13 cellular contexts compared by ENCODE assay signal in genomic region chr11:96486890-96487633, GRCh38.
DNase-seq lines count a peak whose midpoint lies in the region; ATAC-seq, FAIRE-seq and TF ChIP-seq lines count a peak whose summit lies in the region.
"Had no signal": no experiment of that assay in that cellular context is flagged by ENCODE, and none has a peak within 500 bp of the region (broad histone marks: within the 10 kb centered on the region; RNA-seq: fewer than 3 reads in every experiment).

No MANE protein-coding gene starts in this region.

- no peak for TF ChIP-seq RAD21 in H1 (IDR thresholded peaks at IDR 0.05 in 1 of 2, conservative IDR thresholded peaks at IDR 0.05 in 1 of 2; ENCODE audit: low read depth in 2 of 2, low read length in 2 of 2)
- no peak for TF ChIP-seq RAD21 in SK-N-SH (IDR thresholded peaks at IDR 0.05; ENCODE audit: low read length)

- H3K23ac ChIP-seq in H1 (ENCODE audit: insufficient read length): no peak overlapping the region

- H2BK5ac ChIP-seq in H1 (ENCODE audit: low read depth, low read length): no peak overlapping the region; the same call in 1 of the 2 replicates

- no peak overlapping the region for H3K56ac ChIP-seq in H1 (replicated peaks; ENCODE audit: insufficient read length, low read depth, low read length)

- no peaks in the 10 kb centered on the region for H3K4me1 Mint-ChIP-seq in natural killer cell
- H3K4me1 Mint-ChIP-seq: stimulated activated naive B cell treated with anti-CD40 and anti-IgM and Interleukin-4, amounts not matched to agents 10 μg/mL and 1 μg/mL and 100 μg/mL, for 72 hours had no signal

- no peak overlapping the region for H2AK5ac ChIP-seq in H1 (ENCODE audit: low read depth, low read length)

- H3K36me3 ChIP-seq in H1 (ENCODE audit: control insufficient read depth in 2 of 4, insufficient read depth in 4 of 4, low read length in 3 of 4) (no peaks in the 10 kb centered on the region), neuron (ENCODE audit: insufficient read depth, low read length) (no peaks in the 10 kb centered on the region), SK-N-SH (replicated peaks in 1 of 2; ENCODE audit: control insufficient read depth in 1 of 2, insufficient read depth in 2 of 2, low read length in 1 of 2) (no peaks in the 10 kb centered on the region)
- H3K36me3 ChIP-seq: spleen had no signal

- no peak overlapping the region for H2BK15ac ChIP-seq in H1 (ENCODE audit: low read length)

- WGBS in H1 (ENCODE audit: extremely low coverage in 1 of 2, insufficient coverage in 1 of 2, insufficient read length in 1 of 2, insufficient replicate concordance in 2 of 2, low coverage in 1 of 2, low lambda C conversion rate in 2 of 2, missing lambda C conversion rate in 1 of 2), 2 experiments: 80% methylated on average over 12 of the region's 13 CpGs; no CpG with 5 or more reads in 1 of the 2 experiments
- 27% methylated on average over 12 of the region's 13 CpGs for WGBS in SK-N-SH (ENCODE audit: low lambda C conversion rate)

- no peak overlapping the region for H3K4me3 Mint-ChIP-seq in natural killer cell
- H3K4me3 Mint-ChIP-seq: activated naive CD4-positive, alpha-beta T cell treated with anti-CD3 and anti-CD28 coated beads for 36 hours; stimulated activated naive B cell treated with anti-CD40 and anti-IgM and Interleukin-4, amounts not matched to agents 10 μg/mL and 1 μg/mL and 100 μg/mL, for 72 hours had no signal

- no peaks in the 10 kb centered on the region for H3K36me3 Mint-ChIP-seq in natural killer cell
- H3K36me3 Mint-ChIP-seq: stimulated activated naive B cell treated with anti-CD40 and anti-IgM and Interleukin-4, amounts not matched to agents 10 μg/mL and 1 μg/mL and 100 μg/mL, for 72 hours had no signal

- POLR2A ChIA-PET in H1 (lab: Charles Lee; ENCODE audit: partially characterized antibody): no interaction called here
- POLR2A ChIA-PET in SK-N-SH (lab: Yijun Ruan, JAX): no interaction called here

- TF ChIP-seq EP300 in H1 (IDR thresholded peaks at IDR 0.05; ENCODE audit: borderline replicate concordance in 1 of 2, low read depth in 2 of 2, low read length in 2 of 2) (no peak), SK-N-SH (IDR thresholded peaks at IDR 0.05; ENCODE audit: borderline replicate concordance in 1 of 2, low read depth in 1 of 2, low read length in 1 of 2) (no peak)

- H3K23me2 ChIP-seq in H1 (ENCODE audit: low read depth, low read length): no peaks in the 10 kb centered on the region

- H3K9ac ChIP-seq in H1 (replicated peaks in 1 of 4; ENCODE audit: extremely low read depth in 1 of 4, low read depth in 3 of 4, low read length in 3 of 4) (no peak overlapping the region), SK-N-SH (no peak overlapping the region)

- H4K5ac ChIP-seq in H1 (ENCODE audit: insufficient read length, low read depth, low read length): no peak overlapping the region

- no peak overlapping the region for H3K4ac ChIP-seq in H1 (replicated peaks; ENCODE audit: insufficient read length, low read depth, low read length)

- H2AFZ ChIP-seq in H1 (ENCODE audit: low read length) (peak overlapping the region; percentile 88), neuron (ENCODE audit: low read depth, low read length) (peak overlapping the region; percentile 19), SK-N-SH (ENCODE audit: low read depth) (no peak overlapping the region)

- H3K27ac ChIP-seq in H1 (ENCODE audit: low read depth, low read length) (no peak overlapping the region), SK-N-SH (ENCODE audit: low read depth in 2 of 2, low read length in 1 of 2) (no peak overlapping the region)

- H2BK20ac ChIP-seq in H1 (ENCODE audit: low read length): no peak overlapping the region

- H4K91ac ChIP-seq in H1 (replicated peaks; ENCODE audit: insufficient read length, low read length): no peak overlapping the region

- H3K4me3 ChIP-seq in H1 (ENCODE audit: extremely low read depth in 1 of 4, insufficient read depth in 2 of 4, low read depth in 3 of 4, low read length in 4 of 4) (no peak overlapping the region), neuron (ENCODE audit: low read length) (no peak overlapping the region), SK-N-SH (ENCODE audit: low read depth in 2 of 2, low read length in 1 of 2) (no peak overlapping the region)
- H3K4me3 ChIP-seq: spleen had no signal

- H3K27me3 Mint-ChIP-seq in natural killer cell (ENCODE audit: low read depth in 2 of 2): peaks cover 3 to 9% of the 10 kb centered on the region in 2 donors

- no peak overlapping the region for H3K27ac Mint-ChIP-seq in natural killer cell
- H3K27ac Mint-ChIP-seq: activated naive CD4-positive, alpha-beta T cell treated with anti-CD3 and anti-CD28 coated beads for 36 hours; stimulated activated naive B cell treated with anti-CD40 and anti-IgM and Interleukin-4, amounts not matched to agents 10 μg/mL and 1 μg/mL and 100 μg/mL, for 72 hours had no signal

- peak; percentile 69 for DNase-seq in ELR (ENCODE audit: low read depth)
- DNase-seq in NCI-H526 (lab: John Stamatoyannopoulos, UW): peak; percentile 71 to 83
- DNase-seq in H1 (ENCODE audit: low read depth in 1 of 2, low spot score in 2 of 2): no peak
- DNase-seq in natural killer cell: no peak
- no peak for DNase-seq in NCI-H510A (lab: John Stamatoyannopoulos, UW)
- no peak for DNase-seq in SK-N-SH
- no peak for DNase-seq in dermis blood vessel endothelial cell
- DNase-seq: activated naive CD4-positive, alpha-beta T cell treated with anti-CD3 and anti-CD28 coated beads for 36 hours; MV-4-11; spleen; stimulated activated naive B cell treated with anti-CD40 and anti-IgM and Interleukin-4, amounts not matched to agents 10 μg/mL and 1 μg/mL and 100 μg/mL, for 72 hours had no signal

- H3K9me3 ChIP-seq in H1 (ENCODE audit: insufficient read depth in 2 of 2, low read depth in 1 of 2, low read length in 1 of 2) (no peaks in the 10 kb centered on the region), neuron (ENCODE audit: low read length) (no peaks in the 10 kb centered on the region), SK-N-SH (no peaks in the 10 kb centered on the region)

- H2BK120ac ChIP-seq in H1 (replicated peaks; ENCODE audit: low read depth, low read length): no peak overlapping the region

- peak overlapping the region; percentile 65 for H4K8ac ChIP-seq in H1 (ENCODE audit: extremely low read depth, insufficient read depth, low read length)

- no peaks in the 10 kb centered on the region for H4K20me1 ChIP-seq in H1 (replicated peaks in 1 of 2; ENCODE audit: control insufficient read depth in 1 of 2, insufficient read depth in 2 of 2, low read length in 2 of 2)
- no peaks in the 10 kb centered on the region for H4K20me1 ChIP-seq in SK-N-SH (ENCODE audit: insufficient read depth)

- H2BK12ac ChIP-seq in H1 (ENCODE audit: low read depth, low read length): no peak overlapping the region

- no peak for TF ChIP-seq POLR2A in H1 (IDR thresholded peaks at IDR 0.05; ENCODE audit: control extremely low read depth in 1 of 2, low read depth in 2 of 2, low read length in 2 of 2)

- intact Hi-C loops in natural killer cell (cut with micrococcal nuclease): no loop called here

- CTCF ChIA-PET in H1 (lab: Charles Lee; ENCODE audit: partially characterized antibody): interaction anchor here (1.0 to 2.5 kb wide), 2 partner anchors 22 to 308 kb away, joined by 3 to 7 read pairs; no protein-coding TSS in a partner anchor
- CTCF ChIA-PET in SK-N-SH (lab: Yijun Ruan, JAX): interaction anchor here (0.9 kb wide), 1 partner anchor 23 kb away, joined by 5 read pairs; no protein-coding TSS in a partner anchor

- H3K79me2 ChIP-seq in H1 (ENCODE audit: control insufficient read depth in 1 of 2, insufficient read depth in 2 of 2, low read length in 2 of 2) (no peaks in the 10 kb centered on the region), SK-N-SH (ENCODE audit: insufficient read depth) (no peaks in the 10 kb centered on the region)

- H3K4me1 ChIP-seq in H1 (replicated peaks in 1 of 4; ENCODE audit: control insufficient read depth in 3 of 4, insufficient read depth in 4 of 4, low read length in 3 of 4) (no peaks in the 10 kb centered on the region), neuron (ENCODE audit: insufficient read depth, low read length) (no peaks in the 10 kb centered on the region), SK-N-SH (ENCODE audit: control insufficient read depth in 1 of 2, insufficient read depth in 2 of 2, low read depth in 1 of 2, low read length in 1 of 2) (no peaks in the 10 kb centered on the region; a peak in 1 of 4 replicates)

- H3K79me1 ChIP-seq in H1 (ENCODE audit: low read depth, low read length): no peaks in the 10 kb centered on the region

- FAIRE-seq in H1 (lab: Jason Lieb, UNC): no peak
- FAIRE-seq: endothelial cell of umbilical vein had no signal

- peaks cover 0 to 5% of the 10 kb centered on the region in 2 donors for H3K9me3 Mint-ChIP-seq in natural killer cell
- H3K9me3 Mint-ChIP-seq: activated naive CD4-positive, alpha-beta T cell treated with anti-CD3 and anti-CD28 coated beads for 36 hours; stimulated activated naive B cell treated with anti-CD40 and anti-IgM and Interleukin-4, amounts not matched to agents 10 μg/mL and 1 μg/mL and 100 μg/mL, for 72 hours had no signal

- H3K4me2 ChIP-seq in H1 (ENCODE audit: insufficient read depth in 1 of 2, low read depth in 2 of 2, low read length in 2 of 2) (no peak overlapping the region; a peak in 1 of 4 replicates), SK-N-SH (no peak overlapping the region; the same call in 1 of the 2 replicates)

- no peak overlapping the region for H3K18ac ChIP-seq in H1 (ENCODE audit: extremely low read depth, low read length)

- ATAC-seq in natural killer cell: no peak
- ATAC-seq: stimulated activated naive B cell treated with anti-CD40 and anti-IgM and Interleukin-4, amounts not matched to agents 10 μg/mL and 1 μg/mL and 100 μg/mL, for 72 hours had no signal

- TF ChIP-seq CTCF in H1 (IDR thresholded peaks at IDR 0.05; ENCODE audit: control extremely low read depth in 1 of 3, insufficient read depth in 1 of 3, low read depth in 1 of 3, low read length in 3 of 3) (no peak), natural killer cell (IDR thresholded peaks at IDR 0.05) (no peak), SK-N-SH (IDR thresholded peaks at IDR 0.05) (no peak)

- no peak overlapping the region for H3K14ac ChIP-seq in H1 (ENCODE audit: insufficient read length)

- H3F3A ChIP-seq in SK-N-SH (replicated peaks; ENCODE audit: insufficient read depth): no peaks in the 10 kb centered on the region

- H3K9me2 ChIP-seq in SK-N-SH: no peaks in the 10 kb centered on the region

- H3K27me3 ChIP-seq in H1 (replicated peaks in 1 of 4; ENCODE audit: control insufficient read depth in 3 of 4, extremely low read depth in 1 of 4, insufficient read depth in 3 of 4, low read length in 3 of 4) (no peaks in the 10 kb centered on the region), neuron (ENCODE audit: insufficient read depth, low read length) (no peaks in the 10 kb centered on the region), SK-N-SH (ENCODE audit: insufficient read depth) (no peaks in the 10 kb centered on the region)

TF ChIP-seq in H1, 55 proteins besides CTCF, POLR2A, EP300 and RAD21 (continues in another document):
- TF ChIP-seq ASH2L (IDR thresholded peaks at IDR 0.05; ENCODE audit: low read length) (no peak), EGR1 (IDR thresholded peaks at IDR 0.05; ENCODE audit: borderline replicate concordance, low read depth, low read length) (no peak)

TF ChIP-seq in SK-N-SH, 30 proteins besides CTCF, POLR2A, EP300 and RAD21 (continues in another document):
- TF ChIP-seq POLR2AphosphoS5 (IDR thresholded peaks at IDR 0.05; ENCODE audit: low read depth, low read length) (no peak), RCOR1 (IDR thresholded peaks at IDR 0.05; ENCODE audit: low read length) (no peak)

Comparison
In these comparisons a context has a peak if more than half of its experiments do, and no peak if none do; other contexts are left out.
1. DNase-seq: peak in ELR (single experiment) and NCI-H526 (2 of 2); none in H1 (0 of 2), natural killer cell (single experiment), NCI-H510A (single experiment), SK-N-SH (single experiment) and dermis blood vessel endothelial cell (single experiment).